Comparison of ENCODE assay signal across 2 cellular contexts in the genomic region with DNA sequence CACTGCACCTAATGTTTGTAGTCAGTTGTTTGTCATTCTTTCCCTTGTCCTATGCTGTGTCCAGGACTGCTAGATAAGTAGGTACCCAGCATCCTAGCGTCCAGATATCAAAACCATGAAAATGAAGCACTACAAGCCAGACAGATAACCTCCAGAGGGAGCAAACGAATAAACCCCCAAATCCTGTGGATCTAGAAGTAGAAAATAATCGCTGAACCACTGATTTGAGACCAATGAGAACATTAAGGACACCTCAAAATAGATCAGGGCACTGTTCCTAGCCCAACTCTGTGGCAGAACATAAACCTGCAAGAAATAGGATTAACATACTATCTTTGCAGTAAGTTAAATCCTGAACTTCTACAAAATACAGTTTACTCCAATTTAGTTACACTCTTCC.
TF ChIP-seq lines count a peak whose summit lies in the region.

No MANE protein-coding gene starts in this region.

TF ChIP-seq in K562, 482 proteins besides CTCF, POLR2A, EP300 and RAD21:
- no peak for TF ChIP-seq ZNF589 (CRISPR knock-in tag; IDR thresholded peaks at IDR 0.05; ENCODE audit: low read depth)
- no peak for TF ChIP-seq ESRRB (CRISPR knock-in tag; IDR thresholded peaks at IDR 0.05; ENCODE audit: borderline replicate concordance)
- TF ChIP-seq HMG20B (CRISPR knock-in tag; IDR thresholded peaks at IDR 0.05) = no peak
- TF ChIP-seq LEF1 (IDR thresholded peaks at IDR 0.05) = no peak
- TF ChIP-seq ZNF77 (CRISPR knock-in tag; IDR thresholded peaks at IDR 0.05) = no peak
- no peak for TF ChIP-seq GMEB1 (CRISPR knock-in tag; IDR thresholded peaks at IDR 0.05)
- no peak for TF ChIP-seq MTA2 (IDR thresholded peaks at IDR 0.05; ENCODE audit: low read depth)
- TF ChIP-seq ZNF445 (CRISPR knock-in tag; IDR thresholded peaks at IDR 0.05; ENCODE audit: low read depth) = peak; percentile 17; the same call in 1 of the 2 replicates
- TF ChIP-seq SRSF1 (IDR thresholded peaks at IDR 0.05; ENCODE audit: low read depth, low read length) = no peak
- no peak for TF ChIP-seq ADNP (tag; IDR thresholded peaks at IDR 0.05)
- no peak for TF ChIP-seq POLR2AphosphoS2 (IDR thresholded peaks at IDR 0.05; ENCODE audit: low read length)
- TF ChIP-seq, protein P1, sequence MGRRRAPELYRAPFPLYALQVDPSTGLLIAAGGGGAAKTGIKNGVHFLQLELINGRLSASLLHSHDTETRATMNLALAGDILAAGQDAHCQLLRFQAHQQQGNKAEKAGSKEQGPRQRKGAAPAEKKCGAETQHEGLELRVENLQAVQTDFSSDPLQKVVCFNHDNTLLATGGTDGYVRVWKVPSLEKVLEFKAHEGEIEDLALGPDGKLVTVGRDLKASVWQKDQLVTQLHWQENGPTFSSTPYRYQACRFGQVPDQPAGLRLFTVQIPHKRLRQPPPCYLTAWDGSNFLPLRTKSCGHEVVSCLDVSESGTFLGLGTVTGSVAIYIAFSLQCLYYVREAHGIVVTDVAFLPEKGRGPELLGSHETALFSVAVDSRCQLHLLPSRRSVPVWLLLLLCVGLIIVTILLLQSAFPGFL (CRISPR knock-in tag; IDR thresholded peaks at IDR 0.05) = 0 out of 2 replicates have a peak, but pooled peaks have one; percentile 40

TF ChIP-seq in SK-N-SH, 30 proteins besides CTCF, POLR2A, EP300 and RAD21:
- no peak for TF ChIP-seq IRF3 (IDR thresholded peaks at IDR 0.05; ENCODE audit: low read depth, low read length)
TF ChIP-seq in SK-N-SH: peak in this region for 0.
